ENCODE assay signal across 16 cellular contexts in the genomic region with DNA sequence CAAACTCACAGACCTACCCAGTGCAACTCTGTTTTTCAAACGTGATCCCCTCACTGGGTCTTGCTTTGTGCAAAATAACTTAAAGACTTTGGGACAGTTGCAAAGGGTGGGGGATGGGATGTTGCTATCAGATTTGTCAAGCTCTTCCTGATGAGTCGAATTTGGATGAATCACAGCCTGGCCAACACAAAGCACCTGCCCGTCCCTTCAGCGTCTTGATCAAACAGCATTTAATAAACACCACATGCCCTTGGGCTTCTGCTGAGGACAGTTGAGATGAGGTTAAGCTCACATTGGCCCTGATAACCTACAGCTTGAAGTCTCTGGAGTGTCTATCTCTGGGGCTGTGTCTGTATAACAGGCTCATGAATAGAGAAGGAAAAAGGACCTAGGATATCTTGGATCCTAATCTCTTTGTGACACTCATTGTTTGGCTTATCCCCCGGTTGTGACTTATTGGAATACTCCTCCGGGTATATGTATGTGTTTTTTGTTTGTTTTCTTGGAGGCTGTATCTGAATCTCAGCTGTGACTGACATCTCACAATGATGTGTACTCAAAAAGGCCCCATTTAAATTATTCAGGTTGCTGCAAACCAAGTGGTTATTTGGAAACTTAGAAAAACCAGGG.
A peak's percentile ranks its signal among the peaks of the same experiment; 100 is the strongest.
DNase-seq lines count a peak whose midpoint lies in the region; ATAC-seq and TF ChIP-seq lines count a peak whose summit lies in the region.
"Had no signal": no experiment of that assay in that cellular context is flagged by ENCODE, and none has a peak within 500 bp of the region (broad histone marks: within the 10 kb centered on the region; RNA-seq: fewer than 3 reads in every experiment).

No MANE protein-coding gene starts in this region.

- H3K36me3 ChIP-seq in BLaER1 treated with 17β-estradiol and CSF1 and Interleukin-3, amounts not matched to agents 10 nM and 100 nM = no peaks in the 10 kb centered on the region; a peak in 1 of 22 replicates
- H3K36me3 ChIP-seq in lower lobe of right lung = no peaks in the 10 kb centered on the region
- H3K36me3 ChIP-seq: prostate gland, tibial nerve had no signal

- H3K4me1 ChIP-seq in BLaER1 treated with 17β-estradiol and CSF1 and Interleukin-3, amounts not matched to agents 10 nM and 100 nM = peaks cover 0 to 78% (median 13%) of the 10 kb centered on the region in 10 experiments; a peak in 12 of 20 replicates
- H3K4me1 ChIP-seq in lower lobe of right lung = peaks cover 51% of the 10 kb centered on the region

- H3K27me3 ChIP-seq in BLaER1 treated with 17β-estradiol and CSF1 and Interleukin-3, amounts not matched to agents 10 nM and 100 nM = no peaks in the 10 kb centered on the region
- H3K27me3 ChIP-seq in lower lobe of right lung (ENCODE audit: low read depth) = no peaks in the 10 kb centered on the region
- H3K27me3 ChIP-seq: tibial nerve had no signal

- peak; percentile 68 for DNase-seq in LNCaP clone FGC (ENCODE audit: low read depth)
- peak; percentile 17 for DNase-seq in choroid plexus epithelial cell (ENCODE audit: low read depth)
- no peak for DNase-seq in lower lobe of right lung
- DNase-seq in DMS 273 treated with DMSO at 0.1 percent for 48 hours (lab: John Stamatoyannopoulos, UW) = no peak
- DNase-seq in NOMO-1 treated with DMSO at 0.1 percent for 48 hours (lab: John Stamatoyannopoulos, UW; ENCODE audit: unreplicated experiment) = no peak
- no peak for DNase-seq in stimulated activated CD4-positive, alpha-beta T cell treated with anti-CD3 and anti-CD28 coated beads, Interleukin-12 subunit alpha, Interleukin-12 subunit beta, amount 100 ng/mL, for 4 hours
- DNase-seq: activated CD8-positive, alpha-beta memory T cell treated with anti-CD3 and anti-CD28 coated beads, Interleukin-2, amount 50 U/mL, for 4 hours; DND-41; KBM-7; NCI-H1930; stimulated activated CD4-positive, alpha-beta T cell treated with anti-CD3 and anti-CD28 coated beads, Interleukin-1b, Interleukin-23, amount 100 ng/mL, for 48 hours had no signal

- TF ChIP-seq CTCF in LNCaP clone FGC (IDR thresholded peaks at IDR 0.05; ENCODE audit: control insufficient read depth, extremely low read depth, insufficient read depth) = no peak
- TF ChIP-seq CTCF in choroid plexus epithelial cell (conservative IDR thresholded peaks at IDR 0.05; ENCODE audit: low read depth, low read length) = no peak
- TF ChIP-seq CTCF in lower lobe of right lung (IDR thresholded peaks at IDR 0.05) = no peak

- peak overlapping the region in 6 of 11 experiments; percentile 22 to 100 (median 90); a peak in 10 of 22 replicates for H3K27ac ChIP-seq in BLaER1 treated with 17β-estradiol and CSF1 and Interleukin-3, amounts not matched to agents 10 nM and 100 nM
- H3K27ac ChIP-seq in lower lobe of right lung = peak overlapping the region; percentile 50
- H3K27ac ChIP-seq: SK-N-MC had no signal

- intact Hi-C loops in lower lobe of right lung (cut with DNase I) = no loop called here

- H4K20me1 ChIP-seq in BLaER1 treated with 17β-estradiol and CSF1 and Interleukin-3, amounts not matched to agents 10 nM and 100 nM = no peaks in the 10 kb centered on the region

- H3K9ac ChIP-seq in BLaER1 treated with 17β-estradiol and CSF1 and Interleukin-3, amounts not matched to agents 10 nM and 100 nM = peak overlapping the region in 3 of 11 experiments; percentile 12 to 73 (median 72); a peak in 6 of 22 replicates

- peak overlapping the region in 5 of 11 experiments; percentile 16 to 92 (median 74); a peak in 9 of 22 replicates for H3K4me2 ChIP-seq in BLaER1 treated with 17β-estradiol and CSF1 and Interleukin-3, amounts not matched to agents 10 nM and 100 nM

- peaks cover 14 to 37% (median 18%) of the 10 kb centered on the region in 11 experiments; a peak in 21 of 22 replicates for H3K9me3 ChIP-seq in BLaER1 treated with 17β-estradiol and CSF1 and Interleukin-3, amounts not matched to agents 10 nM and 100 nM (replicated peaks in 1 of 11)
- H3K9me3 ChIP-seq in lower lobe of right lung = peaks cover 9% of the 10 kb centered on the region
- H3K9me3 ChIP-seq: prostate gland had no signal

- no peak overlapping the region for H3K4me3 ChIP-seq in BLaER1 treated with 17β-estradiol and CSF1 and Interleukin-3, amounts not matched to agents 10 nM and 100 nM
- H3K4me3 ChIP-seq in LNCaP clone FGC (ENCODE audit: low read depth, low read length) (no peak overlapping the region), choroid plexus epithelial cell (ENCODE audit: low read depth, low read length) (no peak overlapping the region), lower lobe of right lung (no peak overlapping the region)
- H3K4me3 ChIP-seq: prostate gland, SK-N-MC, tibial nerve had no signal

- ATAC-seq in lower lobe of right lung = no peak
- ATAC-seq in GM18909 (IDR thresholded peaks at IDR 0.05; ENCODE audit: poor library complexity, unreplicated experiment) = no peak

Comparison
In these comparisons a context has a peak if more than half of its experiments do, and no peak if none do; other contexts are left out.
1. DNase-seq: peak in LNCaP clone FGC (single experiment) and choroid plexus epithelial cell (single experiment); none in lower lobe of right lung (single experiment), DMS 273 treated with DMSO at 0.1 percent for 48 hours (single experiment), NOMO-1 treated with DMSO at 0.1 percent for 48 hours (single experiment) and stimulated activated CD4-positive, alpha-beta T cell treated with anti-CD3 and anti-CD28 coated beads, Interleukin-12 subunit alpha, Interleukin-12 subunit beta, amount 100 ng/mL, for 4 hours (single experiment).